ENCODE assay signal across 8 cellular contexts in genomic region chr20:63894358-63895201, GRCh38. TPM values are rescaled to one million over a fixed set of nuclear protein-coding genes. Genes with fewer than 3 reads are reported as not detected.
DNase-seq lines count a peak whose midpoint lies in the region; ATAC-seq lines count a peak whose summit lies in the region.

Gene DNAJC5 (plus strand): TSS chr20:63895126. CDS start chr20:63928346, 33,220 bp downstream.

- peak within 1 kb of the TSS; percentile 90 to 99 (median 93) for H3K4me3 Mint-ChIP-seq in CD8-positive, alpha-beta memory T cell

- peak; percentile 96 to 98 (median 98) for DNase-seq in CD8-positive, alpha-beta memory T cell
- peak; percentile 65 for DNase-seq in HS-5 (ENCODE audit: low read depth)
- peak; percentile 93 for DNase-seq in NK-92 treated with Interleukin-12 subunit alpha and Interleukin-12 subunit beta, amount 100 ng/mL, for 24 hours (lab: John Stamatoyannopoulos, UW)
- DNase-seq in effector CD4-positive, alpha-beta T cell, result peak; percentile 96
- DNase-seq in lung microvascular endothelial cell (ENCODE audit: low read depth in 2 of 2), result peak; percentile 94 to 96
- DNase-seq in stimulated activated CD4-positive, alpha-beta T cell treated with anti-CD3 and anti-CD28 coated beads, TNF-alpha, amount 100 ng/mL, for 24 hours (ENCODE audit: low read depth in 3 of 3), result peak; percentile 93 to 94 (median 94)

- no peaks in the 10 kb centered on the region for H3K27me3 ChIP-seq in CD8-positive, alpha-beta memory T cell (ENCODE audit: insufficient read depth, low read length, poor library complexity, severe bottlenecking)

- peaks cover 0 to 46% (median 3%) of the 10 kb centered on the region in 3 donors for H3K36me3 Mint-ChIP-seq in CD8-positive, alpha-beta memory T cell

- CTCF ChIA-PET in CD8-positive, alpha-beta memory T cell (lab: Charles Lee), result interaction anchor here (0.9 to 3.1 kb wide), 2 partner anchors 29 to 80 kb away, joined by 3 to 9 read pairs; partner anchors contain the start of gene TPD52L2
- CTCF ChIA-PET in activated CD8-positive, alpha-beta memory T cell treated with anti-CD3 and anti-CD28 coated beads for 36 hours (lab: Charles Lee), result interaction anchor here (1.0 kb wide), 1 partner anchor 61 kb away, joined by 3 read pairs; no protein-coding TSS in a partner anchor

- peak within 1 kb of the TSS; percentile 70 for H3K27ac ChIP-seq in CD8-positive, alpha-beta memory T cell (ENCODE audit: low read depth, low read length)

- no peaks in the 10 kb centered on the region for H3K9me3 Mint-ChIP-seq in CD8-positive, alpha-beta memory T cell

- POLR2A ChIA-PET in CD8-positive, alpha-beta memory T cell (lab: Charles Lee), result interaction anchor here (0.9 to 1.4 kb wide), 3 partner anchors 18 to 256 kb away, joined by 3 read pairs; no protein-coding TSS in a partner anchor
- POLR2A ChIA-PET in activated CD8-positive, alpha-beta memory T cell treated with anti-CD3 and anti-CD28 coated beads for 36 hours (lab: Charles Lee), result interaction anchor here (1.1 to 1.4 kb wide), 2 partner anchors 85 to 374 kb away, joined by 3 to 5 read pairs; partner anchors contain the start of gene SAMD10

- peaks cover 5% of the 10 kb centered on the region for H3K36me3 ChIP-seq in CD8-positive, alpha-beta memory T cell (ENCODE audit: insufficient read depth, low read length)

- H3K27ac Mint-ChIP-seq in CD8-positive, alpha-beta memory T cell, result peak within 1 kb of the TSS; percentile 89 to 99 (median 98)

- H3K27me3 Mint-ChIP-seq in CD8-positive, alpha-beta memory T cell, result no peaks in the 10 kb centered on the region

- H3K4me3 ChIP-seq in CD8-positive, alpha-beta memory T cell (ENCODE audit: low read length), result peak within 1 kb of the TSS; percentile 61

- H3K4me1 ChIP-seq in CD8-positive, alpha-beta memory T cell (ENCODE audit: insufficient read depth, low read length), result peaks cover 41% of the 10 kb centered on the region

- peak; percentile 78 for ATAC-seq in GM19468 (IDR thresholded peaks at IDR 0.05; ENCODE audit: extremely low read depth, unreplicated experiment)

- no peaks in the 10 kb centered on the region for H3K9me3 ChIP-seq in CD8-positive, alpha-beta memory T cell (ENCODE audit: low read length)

- H3K4me1 Mint-ChIP-seq in CD8-positive, alpha-beta memory T cell, result peaks cover 34 to 47% (median 44%) of the 10 kb centered on the region in 3 donors

RNA-seq across cellular contexts. Expression of gene DNAJC5, which starts in this region (rescaled TPM):
- total RNA-seq in CD8-positive, alpha-beta memory T cell, result 10 to 100 TPM; 38.9 to 40.9 TPM
- 8.3 TPM for polyA plus RNA-seq in CD8-positive, alpha-beta memory T cell
- 10 to 100 TPM; 40.3 TPM for total RNA-seq in activated CD8-positive, alpha-beta memory T cell treated with anti-CD3 and anti-CD28 coated beads for 36 hours
- 58.4 and 68.5 TPM in 2 replicates for total RNA-seq in lung microvascular endothelial cell

Comparison
In these comparisons a context has a peak if more than half of its experiments do, and no peak if none do; other contexts are left out.
1. Peak in every context shown above with its lines: DNase-seq, ATAC-seq, H3K4me3 ChIP-seq and H3K27ac ChIP-seq.